In genomic region chrX:40444798-40445496, GRCh38 we compare ENCODE assay signal across 12 cellular contexts.
"Had no signal": no experiment of that assay in that cellular context is flagged by ENCODE, and none has a peak within 500 bp of the region (broad histone marks: within the 10 kb centered on the region; RNA-seq: fewer than 3 reads in every experiment).

No MANE protein-coding gene starts in this region.

- H3K27me3 ChIP-seq: stomach had no signal

- H3K4me2 ChIP-seq: smooth muscle cell had no signal

- H3K9me3 ChIP-seq: psoas muscle, right lobe of liver, stomach, thoracic aorta had no signal

- H3K4me3 ChIP-seq: psoas muscle, right lobe of liver, smooth muscle cell, stomach, thoracic aorta had no signal

- H3K27ac ChIP-seq: psoas muscle, right lobe of liver, stomach, thoracic aorta had no signal

- H3K4me1 ChIP-seq: psoas muscle, right lobe of liver had no signal

- H3K36me3 ChIP-seq: right lobe of liver, stomach, thoracic aorta had no signal

- DNase-seq: activated CD4-positive, CD25-positive, alpha-beta regulatory T cell treated with anti-CD3 and anti-CD28 coated beads, Interleukin-2, amount 50 U/mL, for 72 hours; activated naive CD4-positive, alpha-beta T cell treated with anti-CD3 and anti-CD28 coated beads, Interleukin-2, amount 50 U/mL, for 16 hours; activated T-cell treated with anti-CD3 and anti-CD28 coated beads, Interleukin-2, amount 50 U/mL, for 1 hour; foreskin fibroblast; glutamatergic neuron; kidney glomerular epithelial cell; psoas muscle; right lobe of liver; stomach; T-helper 1 cell had no signal

- ATAC-seq: psoas muscle, right lobe of liver had no signal
